Comparison of ENCODE assay signal across 22 cellular contexts in genomic region chr2:5618271-5618670, GRCh38.
"Had no signal": no experiment of that assay in that cellular context is flagged by ENCODE, and none has a peak within 500 bp of the region (broad histone marks: within the 10 kb centered on the region; RNA-seq: fewer than 3 reads in every experiment).

No MANE protein-coding gene starts in this region.

- H3K27ac Mint-ChIP-seq: activated CD4-positive, alpha-beta T cell treated with anti-CD3 and anti-CD28 coated beads, Interleukin-2, amount 10 ng/mL, durations not matched to agents 7 days and 5 days; activated CD8-positive, alpha-beta T cell treated with anti-CD3 and anti-CD28 coated beads, Interleukin-2, amount 10 ng/mL, durations not matched to agents 7 days and 5 days; activated naive CD4-positive, alpha-beta T cell treated with anti-CD3 and anti-CD28 coated beads, Interleukin-2, amount 50 U/mL, for 72 hours; immature natural killer cell had no signal

- H3K36me3 ChIP-seq: sigmoid colon, spleen, thoracic aorta, upper lobe of left lung had no signal

- H3K4me3 Mint-ChIP-seq: activated CD4-positive, alpha-beta T cell treated with anti-CD3 and anti-CD28 coated beads, Interleukin-2, amount 10 ng/mL, durations not matched to agents 7 days and 5 days; activated CD8-positive, alpha-beta T cell treated with anti-CD3 and anti-CD28 coated beads, Interleukin-2, amount 10 ng/mL, durations not matched to agents 7 days and 5 days; immature natural killer cell; nephron had no signal

- H3K27me3 ChIP-seq: sigmoid colon, upper lobe of left lung had no signal

- ATAC-seq: activated CD4-positive, CD25-positive, alpha-beta regulatory T cell treated with anti-CD3 and anti-CD28 coated beads, Interleukin-2, amount 50 U/mL, for 24 hours; activated CD8-positive, alpha-beta T cell treated with anti-CD3 and anti-CD28 coated beads, Interleukin-2, amount 10 ng/mL, durations not matched to agents 7 days and 5 days; activated naive CD4-positive, alpha-beta T cell treated with anti-CD3 and anti-CD28 coated beads, Interleukin-2, amount 50 U/mL, for 72 hours; left ventricle myocardium superior; SK-N-SH treated with all-trans-retinoic acid at 6 μM for 48 hours had no signal

- H3K36me3 Mint-ChIP-seq: activated naive CD4-positive, alpha-beta T cell treated with anti-CD3 and anti-CD28 coated beads, Interleukin-2, amount 50 U/mL, for 72 hours; immature natural killer cell had no signal

- H3K9me3 ChIP-seq: sigmoid colon, thoracic aorta, upper lobe of left lung had no signal

- H3K4me1 ChIP-seq: sigmoid colon, spleen, upper lobe of left lung had no signal

- DNase-seq: activated CD4-positive, alpha-beta T cell treated with anti-CD3 and anti-CD28 coated beads, Interleukin-2, amount 10 ng/mL, durations not matched to agents 7 days and 5 days; activated CD8-positive, alpha-beta T cell treated with anti-CD3 and anti-CD28 coated beads, Interleukin-2, amount 10 ng/mL, durations not matched to agents 7 days and 5 days; aorta; immature natural killer cell; kidney glomerular epithelial cell; left ventricle myocardium superior; mammary epithelial cell; occipital lobe; retina; sigmoid colon; spleen; stimulated activated CD4-positive, alpha-beta T cell treated with anti-CD3 and anti-CD28 coated beads, Interleukin-4, amount 100 ng/mL, for 1 hour; stimulated activated naive CD4-positive, alpha-beta T cell; upper lobe of left lung had no signal

- H3K27me3 Mint-ChIP-seq: activated CD4-positive, alpha-beta T cell treated with anti-CD3 and anti-CD28 coated beads, Interleukin-2, amount 10 ng/mL, durations not matched to agents 7 days and 5 days had no signal

- H3K27ac ChIP-seq: coronary artery, epithelial cell of prostate, sigmoid colon, spleen, thoracic aorta, upper lobe of left lung, VCaP had no signal

- H3K4me3 ChIP-seq: coronary artery, sigmoid colon, spleen, thoracic aorta, upper lobe of left lung had no signal

- H3K4me1 Mint-ChIP-seq: activated CD4-positive, alpha-beta T cell treated with anti-CD3 and anti-CD28 coated beads, Interleukin-2, amount 10 ng/mL, durations not matched to agents 7 days and 5 days; immature natural killer cell had no signal
